In genomic region chr11:45771942-45772522, GRCh38 we compare ENCODE assay signal across 8 cellular contexts. TPM values are rescaled to one million over a fixed set of nuclear protein-coding genes. Genes with fewer than 3 reads are reported as not detected.
A peak's percentile ranks its signal among the peaks of the same experiment; 100 is the strongest.
DNase-seq lines count a peak whose midpoint lies in the region; ATAC-seq, FAIRE-seq and TF ChIP-seq lines count a peak whose summit lies in the region.

No MANE protein-coding gene starts in this region.

- DNase-seq in SIG-M5 treated with dmso at 0.1 percent for 504 hours (lab: John Stamatoyannopoulos, UW; ENCODE audit: unreplicated experiment) = peak; percentile 58
- DNase-seq in SIG-M5 (lab: John Stamatoyannopoulos, UW) = no peak
- peak; percentile 68 for DNase-seq in NCI-H2107 treated with DMSO at 0.1 percent for 48 hours (lab: John Stamatoyannopoulos, UW; ENCODE audit: unreplicated experiment)
- DNase-seq in WERI-Rb-1 = peak; percentile 88
- DNase-seq in bronchial epithelial cell (ENCODE audit: low read depth) = peak; percentile 54
- peak; percentile 75 for DNase-seq in iris pigment epithelial cell (ENCODE audit: low read depth)
- peak; percentile 71 to 84 for DNase-seq in stimulated activated CD4-positive, alpha-beta T cell treated with anti-CD3 and anti-CD28 coated beads, Interleukin-12 subunit alpha, Interleukin-12 subunit beta, amount 100 ng/mL, for 24 hours (ENCODE audit: low read depth in 2 of 2)

- TF ChIP-seq CTCF in WERI-Rb-1 (IDR thresholded peaks at IDR 0.05; ENCODE audit: low read depth, low read length) (peak; percentile 96), bronchial epithelial cell (IDR thresholded peaks at IDR 0.05; ENCODE audit: insufficient read depth, low read length, severe bottlenecking) (peak; percentile 98)

- no peaks in the 10 kb centered on the region for H3K36me3 ChIP-seq in WERI-Rb-1
- no peaks in the 10 kb centered on the region for H3K36me3 ChIP-seq in bronchial epithelial cell (ENCODE audit: control insufficient read depth, insufficient read depth, low read length)

- H3K27ac ChIP-seq in WERI-Rb-1 = no peak overlapping the region

- H3K4me3 ChIP-seq in WERI-Rb-1 (ENCODE audit: low read depth, low read length) = peak overlapping the region; percentile 49
- H3K4me3 ChIP-seq in bronchial epithelial cell (ENCODE audit: low read depth, low read length) = peak overlapping the region; percentile 42

- FAIRE-seq in bronchial epithelial cell (lab: Jason Lieb, UNC) = no peak

- H3K27me3 ChIP-seq in WERI-Rb-1 (ENCODE audit: insufficient read depth, low read depth, severe bottlenecking) (no peaks in the 10 kb centered on the region), bronchial epithelial cell (ENCODE audit: control insufficient read depth, insufficient read depth, low read length) (peaks cover 2% of the 10 kb centered on the region)

- no peaks in the 10 kb centered on the region for H3K9me3 ChIP-seq in WERI-Rb-1 (ENCODE audit: severe bottlenecking)

- ATAC-seq in HG03060 (IDR thresholded peaks at IDR 0.05; ENCODE audit: low read depth, unreplicated experiment) = peak; percentile 57

RNA-seq across cellular contexts. Expression of gene SLC35C1, which starts 32.9 kb away (rescaled TPM):
- 7.6 and 9.5 TPM in 2 replicates for total RNA-seq in bronchial epithelial cell
